In the genomic region with DNA sequence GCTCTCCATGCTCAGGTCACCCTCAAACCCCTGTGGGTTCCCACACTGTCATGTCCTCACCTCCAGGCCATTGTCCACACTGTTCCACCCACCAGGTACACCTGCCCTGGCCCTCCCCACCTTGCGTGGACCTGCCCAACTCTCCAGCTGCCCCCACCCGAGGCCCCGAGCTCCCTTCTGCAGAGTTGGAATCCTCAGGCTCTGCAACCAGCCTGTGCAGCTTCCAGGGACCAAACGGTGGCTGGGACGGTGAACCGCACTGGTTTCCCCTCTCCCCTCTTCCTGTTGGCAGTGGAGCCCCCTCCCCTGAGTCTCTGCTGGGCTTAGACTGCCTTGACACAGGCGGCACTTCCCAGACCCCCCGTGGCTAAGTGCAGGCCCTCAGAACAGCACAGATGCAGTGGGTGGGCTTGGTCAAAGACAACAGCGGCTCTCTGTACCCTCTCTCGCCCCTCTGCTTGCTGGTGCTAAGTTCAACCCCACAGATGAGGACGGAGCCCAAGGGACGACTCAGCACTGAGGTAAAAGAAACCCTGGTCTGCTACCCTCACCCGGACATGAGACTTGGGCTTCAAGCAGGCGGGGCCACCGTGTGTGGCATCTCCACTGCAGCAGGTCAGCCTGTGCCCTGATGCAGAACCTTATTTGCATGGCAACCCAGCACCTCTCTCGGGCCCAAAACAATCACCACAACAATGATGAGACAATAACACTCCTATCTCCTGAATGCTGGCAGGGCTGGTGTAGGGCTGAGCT, we compare ENCODE assay signal across 1 cellular context.
TF ChIP-seq lines count a peak whose summit lies in the region.

No MANE protein-coding gene starts in this region.

TF ChIP-seq in GM12878, 131 proteins besides CTCF, POLR2A, EP300 and RAD21:
- no peak for TF ChIP-seq WRNIP1 (IDR thresholded peaks at IDR 0.05; ENCODE audit: borderline replicate concordance, low read depth, low read length)
- no peak for TF ChIP-seq YY1 (IDR thresholded peaks at IDR 0.05; ENCODE audit: low read depth, low read length)
- TF ChIP-seq CHD1 (IDR thresholded peaks at IDR 0.05; ENCODE audit: low read depth, low read length), result no peak
- no peak for TF ChIP-seq ZZZ3 (IDR thresholded peaks at IDR 0.05; ENCODE audit: control insufficient read depth, insufficient read length, low read depth)
- TF ChIP-seq SREBF2 (IDR thresholded peaks at IDR 0.05; ENCODE audit: low read length), result no peak
- no peak for TF ChIP-seq EGR1 (IDR thresholded peaks at IDR 0.05; ENCODE audit: borderline replicate concordance in 1 of 2, low read depth in 2 of 2, low read length in 2 of 2)
- TF ChIP-seq IRF4 (IDR thresholded peaks at IDR 0.05; ENCODE audit: low read depth, low read length), result no peak
- no peak for TF ChIP-seq RBBP5 (conservative IDR thresholded peaks at IDR 0.05)
- TF ChIP-seq, protein P1, sequence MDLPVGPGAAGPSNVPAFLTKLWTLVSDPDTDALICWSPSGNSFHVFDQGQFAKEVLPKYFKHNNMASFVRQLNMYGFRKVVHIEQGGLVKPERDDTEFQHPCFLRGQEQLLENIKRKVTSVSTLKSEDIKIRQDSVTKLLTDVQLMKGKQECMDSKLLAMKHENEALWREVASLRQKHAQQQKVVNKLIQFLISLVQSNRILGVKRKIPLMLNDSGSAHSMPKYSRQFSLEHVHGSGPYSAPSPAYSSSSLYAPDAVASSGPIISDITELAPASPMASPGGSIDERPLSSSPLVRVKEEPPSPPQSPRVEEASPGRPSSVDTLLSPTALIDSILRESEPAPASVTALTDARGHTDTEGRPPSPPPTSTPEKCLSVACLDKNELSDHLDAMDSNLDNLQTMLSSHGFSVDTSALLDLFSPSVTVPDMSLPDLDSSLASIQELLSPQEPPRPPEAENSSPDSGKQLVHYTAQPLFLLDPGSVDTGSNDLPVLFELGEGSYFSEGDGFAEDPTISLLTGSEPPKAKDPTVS (IDR thresholded peaks at IDR 0.05; ENCODE audit: low read depth, low read length), result no peak
